In genomic region chr10:3782099-3782455, GRCh38 we compare ENCODE assay signal across 8 cellular contexts. TPM values are rescaled to one million over a fixed set of nuclear protein-coding genes. Genes with fewer than 3 reads are reported as not detected.
DNase-seq lines count a peak whose midpoint lies in the region; ATAC-seq, FAIRE-seq and TF ChIP-seq lines count a peak whose summit lies in the region.

No MANE protein-coding gene starts in this region.

- TF ChIP-seq EP300 in sigmoid colon (IDR thresholded peaks at IDR 0.05): peak in 2 of 4 donors; percentile 31 to 72

- H3K4me1 Mint-ChIP-seq in T-helper 2 cell treated with Interferon-gamma antibody and Interleukin-4, amounts not matched to agents 5 μg/mL and 100 μg/mL, for 36 hours (ENCODE audit: low read depth): peaks cover 56% of the 10 kb centered on the region

- H3K27me3 Mint-ChIP-seq in T-helper 2 cell treated with Interferon-gamma antibody and Interleukin-4, amounts not matched to agents 5 μg/mL and 100 μg/mL, for 36 hours (ENCODE audit: low read depth): no peaks in the 10 kb centered on the region

- TF ChIP-seq POLR2A in GM12892 (IDR thresholded peaks at IDR 0.05; ENCODE audit: low read depth, low read length) (no peak), esophagus squamous epithelium (IDR thresholded peaks at IDR 0.05) (no peak), sigmoid colon (IDR thresholded peaks at IDR 0.05) (no peak)

- H3K27ac Mint-ChIP-seq in T-helper 2 cell treated with Interferon-gamma antibody and Interleukin-4, amounts not matched to agents 5 μg/mL and 100 μg/mL, for 36 hours: peak overlapping the region; percentile 99

- intact Hi-C loops in esophagus squamous epithelium (cut with DNase I): loop anchor here (5.0 to 10.0 kb wide), 2 partner anchors 317 to 985 kb away; no protein-coding TSS in a partner anchor
- intact Hi-C loops in sigmoid colon (cut with DNase I): loop anchor here (2.0 to 5.0 kb wide), 8 partner anchors 47 to 987 kb away; no protein-coding TSS in a partner anchor

- H3K9me3 ChIP-seq in esophagus squamous epithelium (no peaks in the 10 kb centered on the region), sigmoid colon (no peaks in the 10 kb centered on the region)

- H3K36me3 ChIP-seq in esophagus squamous epithelium (peaks cover 15 to 50% (median 32%) of the 10 kb centered on the region in 3 donors), sigmoid colon (peaks cover 18 to 49% (median 30%) of the 10 kb centered on the region in 4 donors)

- ATAC-seq in GM18498 (IDR thresholded peaks at IDR 0.05; ENCODE audit: unreplicated experiment): no peak
- ATAC-seq in GM21367 (IDR thresholded peaks at IDR 0.05; ENCODE audit: unreplicated experiment): no peak

- peak; percentile 42 for FAIRE-seq in GM12892 (lab: Jason Lieb, UNC)

- peaks cover 74% of the 10 kb centered on the region for H3K36me3 Mint-ChIP-seq in T-helper 2 cell treated with Interferon-gamma antibody and Interleukin-4, amounts not matched to agents 5 μg/mL and 100 μg/mL, for 36 hours (ENCODE audit: low read depth)

- DNase-seq in GM12892 (ENCODE audit: insufficient read length) (no peak), esophagus squamous epithelium (lab: John Stamatoyannopoulos, UW) (no peak), sigmoid colon (no peak), H4 (ENCODE audit: low spot score) (no peak), DMS53 (lab: John Stamatoyannopoulos, UW) (no peak)
- DNase-seq in T-helper 2 cell treated with Interferon-gamma antibody and Interleukin-4, amounts not matched to agents 5 μg/mL and 100 μg/mL, for 36 hours (ENCODE audit: low spot score): no peak

- H3K27me3 ChIP-seq in esophagus squamous epithelium (no peaks in the 10 kb centered on the region), sigmoid colon (no peaks in the 10 kb centered on the region)

- no peak for TF ChIP-seq CTCF in esophagus squamous epithelium (IDR thresholded peaks at IDR 0.05)
- TF ChIP-seq CTCF in sigmoid colon (IDR thresholded peaks at IDR 0.05): no peak

- H3K4me1 ChIP-seq in esophagus squamous epithelium (peaks cover 36 to 64% (median 46%) of the 10 kb centered on the region in 3 donors), sigmoid colon (peaks cover 0 to 53% (median 50%) of the 10 kb centered on the region in 4 donors)

- H3K9me3 Mint-ChIP-seq in T-helper 2 cell treated with Interferon-gamma antibody and Interleukin-4, amounts not matched to agents 5 μg/mL and 100 μg/mL, for 36 hours: no peaks in the 10 kb centered on the region

- WGBS in esophagus squamous epithelium, 2 donors: 5 to 11% methylated on average over 9 of the region's 9 CpGs
- 40 to 48% methylated on average over 9 of the region's 9 CpGs for WGBS in sigmoid colon, 2 donors

- H3K27ac ChIP-seq in esophagus squamous epithelium: peak overlapping the region; percentile 99 to 100 (median 100)
- peak overlapping the region; percentile 98 to 100 (median 100) for H3K27ac ChIP-seq in sigmoid colon

- peak overlapping the region; percentile 91 for H3K4me3 Mint-ChIP-seq in T-helper 2 cell treated with Interferon-gamma antibody and Interleukin-4, amounts not matched to agents 5 μg/mL and 100 μg/mL, for 36 hours

- H3K4me3 ChIP-seq in esophagus squamous epithelium: peak overlapping the region; percentile 70 to 99 (median 82)
- H3K4me3 ChIP-seq in sigmoid colon: peak overlapping the region; percentile 73 to 97 (median 90)

RNA-seq across cellular contexts. Expression of gene KLF6, which starts 2.9 kb away (rescaled TPM):
- 43.8 TPM for polyA plus RNA-seq in GM12892 (2012; ENCODE audit: missing spikeins)
- 10 to 100 TPM; 39.6 to 91.2 (median 74.2) TPM for total RNA-seq in esophagus squamous epithelium
- 100 to 1,000 TPM in 2 of 4 donors, 10 to 100 TPM in 2; 50.3 to 116 (median 85.8) TPM for total RNA-seq in sigmoid colon
- 100 to 1,000 TPM in 1 of 3 donors, 10 to 100 TPM in 2; 73.3 to 137 (median 91.6) TPM for polyA plus RNA-seq in sigmoid colon
- 2.9 and 3.9 TPM in 2 replicates for total RNA-seq in H4 (2014; rRNA removed; shearing (Covaris generic))
